Comparison of ENCODE assay signal across 21 cellular contexts in genomic region chr17:10713336-10713735, GRCh38.
"Had no signal": no experiment of that assay in that cellular context is flagged by ENCODE, and none has a peak within 500 bp of the region (broad histone marks: within the 10 kb centered on the region; RNA-seq: fewer than 3 reads in every experiment).

No MANE protein-coding gene starts in this region.

- H3K9me3 Mint-ChIP-seq: naive B cell, nephron had no signal

- H3K9me3 ChIP-seq: pancreas, stomach, thoracic aorta had no signal

- H3K79me2 ChIP-seq: hepatocyte had no signal

- H3K4me3 ChIP-seq: hepatocyte, lung, pancreas, stomach, thoracic aorta had no signal

- H3K27me3 ChIP-seq: foreskin keratinocyte, hepatocyte, pancreas, stomach had no signal

- H3K27ac Mint-ChIP-seq: nephron, progenitor cell of endocrine pancreas had no signal

- H3K4me1 Mint-ChIP-seq: nephron had no signal

- H3K27me3 Mint-ChIP-seq: naive B cell, progenitor cell of endocrine pancreas had no signal

- H3K27ac ChIP-seq: foreskin keratinocyte, hepatocyte, pancreas, stomach, thoracic aorta had no signal

- H2AFZ ChIP-seq: hepatocyte had no signal

- DNase-seq: effector memory CD4-positive, alpha-beta T cell; foreskin keratinocyte; left colon; left ventricle myocardium superior; mesendoderm; naive B cell; occipital lobe; pancreas; right cardiac atrium; small intestine; stimulated activated CD4-positive, alpha-beta T cell treated with anti-CD3 and anti-CD28 coated beads, Interleukin-12 subunit alpha, Interleukin-12 subunit beta, amount 100 ng/mL, for 4 hours; stimulated activated naive CD4-positive, alpha-beta T cell; stomach; substantia nigra; trophoblast cell had no signal

- H3K4me3 Mint-ChIP-seq: naive B cell, nephron had no signal

- H3K4me1 ChIP-seq: foreskin keratinocyte, pancreas, stomach had no signal

- ATAC-seq: esophagus mucosa, foreskin keratinocyte, left colon, left ventricle myocardium superior, pancreas, right cardiac atrium had no signal

- H3K4me2 ChIP-seq: hepatocyte had no signal
